9 cellular contexts compared by ENCODE assay signal in genomic region chr19:6022570-6023049, GRCh38. TPM values are rescaled to one million over a fixed set of nuclear protein-coding genes. Genes with fewer than 3 reads are reported as not detected.
DNase-seq lines count a peak whose midpoint lies in the region; ATAC-seq and TF ChIP-seq lines count a peak whose summit lies in the region.
"Had no signal": no experiment of that assay in that cellular context is flagged by ENCODE, and none has a peak within 500 bp of the region (broad histone marks: within the 10 kb centered on the region; RNA-seq: fewer than 3 reads in every experiment).

No MANE protein-coding gene starts in this region.

- no peak for TF ChIP-seq POLR2A in gastrocnemius medialis (IDR thresholded peaks at IDR 0.05)

- H3K4me2 ChIP-seq in BLaER1 treated with 17β-estradiol and CSF1 and Interleukin-3, amounts not matched to agents 10 nM and 100 nM, result peak overlapping the region; percentile 70 to 94 (median 86)

- H3K36me3 ChIP-seq in BLaER1 treated with 17β-estradiol and CSF1 and Interleukin-3, amounts not matched to agents 10 nM and 100 nM, result no peaks in the 10 kb centered on the region; a peak in 1 of 22 replicates
- H3K36me3 ChIP-seq in RWPE2 (ENCODE audit: low read depth), result peaks cover 17% of the 10 kb centered on the region; the same call in 1 of the 2 replicates
- no peaks in the 10 kb centered on the region for H3K36me3 ChIP-seq in gastrocnemius medialis

- ATAC-seq in RWPE2 (ENCODE audit: low read depth) (no peak), left cardiac atrium (peak; percentile 10 to 12), gastrocnemius medialis (peak; percentile 16 to 18), HG03378 (IDR thresholded peaks at IDR 0.05; ENCODE audit: unreplicated experiment) (no peak)

- no peaks in the 10 kb centered on the region for H4K20me1 ChIP-seq in BLaER1 treated with 17β-estradiol and CSF1 and Interleukin-3, amounts not matched to agents 10 nM and 100 nM

- no peak overlapping the region; a peak in 1 of 20 replicates for H3K4me3 ChIP-seq in BLaER1 treated with 17β-estradiol and CSF1 and Interleukin-3, amounts not matched to agents 10 nM and 100 nM
- H3K4me3 ChIP-seq in RWPE2 (ENCODE audit: severe bottlenecking) (no peak overlapping the region), gastrocnemius medialis (no peak overlapping the region)
- H3K4me3 ChIP-seq: vagina had no signal

- TF ChIP-seq CTCF in RWPE2 (IDR thresholded peaks at IDR 0.05; ENCODE audit: poor library complexity, severe bottlenecking), result peak; percentile 11
- peak in 1 of 5 experiments; percentile 16 for TF ChIP-seq CTCF in gastrocnemius medialis (IDR thresholded peaks at IDR 0.05 in 4 of 5, conservative IDR thresholded peaks at IDR 0.05 in 1 of 5)

- in situ Hi-C loops in gastrocnemius medialis (cut with MboI; ENCODE audit: low sequenced_read_pairs in 4 of 4), result loop anchor here in 1 of 4 donors (5.0 kb wide), 1 partner anchor 35 kb away; no protein-coding TSS in a partner anchor

- no peaks in the 10 kb centered on the region for H3K9me3 ChIP-seq in BLaER1 treated with 17β-estradiol and CSF1 and Interleukin-3, amounts not matched to agents 10 nM and 100 nM (replicated peaks in 1 of 11)
- no peaks in the 10 kb centered on the region for H3K9me3 ChIP-seq in RWPE2 (ENCODE audit: severe bottlenecking)
- no peaks in the 10 kb centered on the region for H3K9me3 ChIP-seq in gastrocnemius medialis
- H3K9me3 ChIP-seq: vagina had no signal

- DNase-seq in RWPE2 (ENCODE audit: low spot score), result no peak
- no peak for DNase-seq in left cardiac atrium
- DNase-seq in gastrocnemius medialis, result no peak
- no peak for DNase-seq in NCI-H2227 (lab: John Stamatoyannopoulos, UW; ENCODE audit: unreplicated experiment)
- DNase-seq in SW480 (ENCODE audit: low spot score), result no peak
- no peak for DNase-seq in NCI-H2107 (lab: John Stamatoyannopoulos, UW)

- peak overlapping the region; percentile 18 to 87 (median 74); a peak in 21 of 22 replicates for H3K27ac ChIP-seq in BLaER1 treated with 17β-estradiol and CSF1 and Interleukin-3, amounts not matched to agents 10 nM and 100 nM
- peak overlapping the region; percentile 40 for H3K27ac ChIP-seq in RWPE2 (ENCODE audit: poor library complexity, severe bottlenecking)
- H3K27ac ChIP-seq in gastrocnemius medialis, result peak overlapping the region in 3 of 4 donors; percentile 1 to 52 (median 39)
- H3K27ac ChIP-seq: vagina had no signal

- peak overlapping the region; percentile 28 to 73 (median 61); a peak in 19 of 22 replicates for H3K9ac ChIP-seq in BLaER1 treated with 17β-estradiol and CSF1 and Interleukin-3, amounts not matched to agents 10 nM and 100 nM

- H3K4me1 ChIP-seq in BLaER1 treated with 17β-estradiol and CSF1 and Interleukin-3, amounts not matched to agents 10 nM and 100 nM, result peaks cover 40 to 72% (median 68%) of the 10 kb centered on the region in 10 experiments
- H3K4me1 ChIP-seq in RWPE2 (ENCODE audit: insufficient read depth, poor library complexity, severe bottlenecking) (peaks cover 3% of the 10 kb centered on the region), gastrocnemius medialis (no peaks in the 10 kb centered on the region)

- no peaks in the 10 kb centered on the region for H3K27me3 ChIP-seq in BLaER1 treated with 17β-estradiol and CSF1 and Interleukin-3, amounts not matched to agents 10 nM and 100 nM
- H3K27me3 ChIP-seq in RWPE2 (ENCODE audit: insufficient read depth, poor library complexity, severe bottlenecking) (no peaks in the 10 kb centered on the region), gastrocnemius medialis (no peaks in the 10 kb centered on the region)
- H3K27me3 ChIP-seq: vagina had no signal

- intact Hi-C loops in left cardiac atrium (cut with DNase I) (loop anchor here in 1 of 2 donors (5.0 kb wide), 1 partner anchor 35 kb away; no protein-coding TSS in a partner anchor), gastrocnemius medialis (cut with DNase I; ENCODE audit: low total_unique reads) (loop anchor here (1.0 kb wide), 1 partner anchor 35 kb away; no protein-coding TSS in a partner anchor)

RNA-seq across cellular contexts. Expression of gene RANBP3, which starts 44.7 kb away (rescaled TPM):
- 10 to 100 TPM; 44.7 to 52.7 TPM for total RNA-seq in left cardiac atrium
- total RNA-seq in gastrocnemius medialis, result 10 to 100 TPM; 37.4 to 74.3 (median 61.3) TPM

Comparison
In these comparisons a context has a peak if more than half of its experiments do, and no peak if none do; other contexts are left out.
1. ATAC-seq: peak in left cardiac atrium (2 of 2) and gastrocnemius medialis (2 of 2); none in RWPE2 (single experiment) and HG03378 (single experiment).
2. Peak in every context shown above with its lines, with median percentiles within 50 percentile points of each other: H3K27ac ChIP-seq.